In genomic region chr2:53473762-53474161, GRCh38 we compare ENCODE assay signal across 18 cellular contexts.
"Had no signal": no experiment of that assay in that cellular context is flagged by ENCODE, and none has a peak within 500 bp of the region (broad histone marks: within the 10 kb centered on the region; RNA-seq: fewer than 3 reads in every experiment).

No MANE protein-coding gene starts in this region.

- H3K4me3 ChIP-seq: esophagus squamous epithelium, heart left ventricle, psoas muscle, right lobe of liver, suprapubic skin, thyroid gland, upper lobe of left lung, uterus had no signal

- H3K27me3 ChIP-seq: esophagus squamous epithelium, foreskin keratinocyte, heart left ventricle, right lobe of liver, suprapubic skin, thyroid gland, upper lobe of left lung, uterus had no signal

- H3K27ac ChIP-seq: esophagus squamous epithelium, foreskin keratinocyte, heart left ventricle, psoas muscle, right lobe of liver, suprapubic skin, thyroid gland, upper lobe of left lung, uterus had no signal

- ATAC-seq: effector memory CD8-positive, alpha-beta T cell; foreskin keratinocyte; stimulated activated naive CD8-positive, alpha-beta T cell treated with anti-CD3 and anti-CD28 coated beads, Interleukin-15, Interleukin-2, amounts not matched to agents 100 U/mL and 50 U/mL, for 24 hours had no signal

- H3K36me3 ChIP-seq: esophagus squamous epithelium, heart left ventricle, right lobe of liver, suprapubic skin, thyroid gland, upper lobe of left lung, uterus had no signal

- H3K4me1 ChIP-seq: esophagus squamous epithelium, heart left ventricle, psoas muscle, right lobe of liver, suprapubic skin, thyroid gland, upper lobe of left lung, uterus had no signal

- H3K9me3 ChIP-seq: heart left ventricle, psoas muscle, right lobe of liver, suprapubic skin, thyroid gland, upper lobe of left lung, uterus had no signal

- DNase-seq: effector memory CD8-positive, alpha-beta T cell; esophagus squamous epithelium; foreskin keratinocyte; hippocampal formation; kidney glomerular epithelial cell; naive B cell; occipital lobe; psoas muscle; retina; right lobe of liver; stimulated activated CD4-positive, alpha-beta T cell treated with anti-CD3 and anti-CD28 coated beads, Interleukin-4, amount 100 ng/mL, for 1 hour; stimulated activated CD8-positive, alpha-beta memory T cell treated with anti-CD3 and anti-CD28 coated beads, Interleukin-4, amount 100 ng/mL, for 48 hours; stimulated activated naive CD8-positive, alpha-beta T cell treated with anti-CD3 and anti-CD28 coated beads, Interleukin-15, Interleukin-2, amounts not matched to agents 100 U/mL and 50 U/mL, for 24 hours; upper lobe of left lung; uterus had no signal
